1 cellular context compared by ENCODE assay signal in the genomic region with DNA sequence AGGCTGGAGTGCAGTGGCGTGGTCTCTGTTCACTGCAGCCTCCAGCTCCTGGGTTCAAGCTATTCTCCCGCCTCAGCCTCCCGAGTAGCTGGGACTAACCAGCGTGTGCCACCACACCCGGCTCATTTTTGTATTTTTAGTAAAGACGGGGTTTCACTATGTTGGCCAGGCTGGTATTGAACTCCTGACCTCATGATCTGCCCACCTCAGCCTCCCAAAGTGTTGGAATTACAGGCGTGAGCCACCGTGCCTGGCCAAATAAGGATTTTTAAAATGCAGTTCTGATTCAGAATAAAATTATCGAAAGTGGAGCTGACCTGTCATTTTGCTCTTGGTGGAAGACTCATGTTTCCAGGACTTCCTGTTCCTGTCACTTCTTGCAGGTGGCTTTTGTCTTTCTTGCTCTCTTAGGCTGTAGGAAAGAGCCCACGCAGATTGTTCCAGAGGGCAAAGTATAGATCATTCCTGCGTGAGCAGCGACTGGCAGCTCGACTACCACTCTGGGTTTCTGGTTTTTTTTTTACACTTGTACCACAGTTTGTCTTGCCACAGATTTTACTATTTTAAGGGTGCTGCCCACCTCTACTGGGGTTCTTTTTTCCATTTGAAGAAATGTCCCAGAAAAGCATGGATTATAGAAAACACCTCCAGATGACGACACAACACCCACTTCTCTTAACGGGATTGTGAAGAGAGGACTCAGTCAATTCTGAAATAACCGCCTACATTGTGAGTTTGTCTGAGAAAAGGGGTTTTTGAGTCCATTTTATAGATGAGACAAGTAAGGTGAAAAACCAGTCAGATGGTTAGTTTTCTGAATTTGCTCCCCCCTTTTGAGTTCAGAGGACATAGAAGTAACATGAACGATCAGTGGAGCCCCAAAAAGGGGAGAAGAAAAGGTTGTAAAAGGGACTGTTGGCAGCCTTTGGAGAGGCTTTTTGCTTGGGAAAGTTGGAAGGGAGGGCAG.
A peak's percentile ranks its signal among the peaks of the same experiment; 100 is the strongest.
TF ChIP-seq lines count a peak whose summit lies in the region.

No MANE protein-coding gene starts in this region.

TF ChIP-seq in HepG2, 621 proteins besides CTCF, POLR2A, EP300 and RAD21:
- TF ChIP-seq, protein P1, sequence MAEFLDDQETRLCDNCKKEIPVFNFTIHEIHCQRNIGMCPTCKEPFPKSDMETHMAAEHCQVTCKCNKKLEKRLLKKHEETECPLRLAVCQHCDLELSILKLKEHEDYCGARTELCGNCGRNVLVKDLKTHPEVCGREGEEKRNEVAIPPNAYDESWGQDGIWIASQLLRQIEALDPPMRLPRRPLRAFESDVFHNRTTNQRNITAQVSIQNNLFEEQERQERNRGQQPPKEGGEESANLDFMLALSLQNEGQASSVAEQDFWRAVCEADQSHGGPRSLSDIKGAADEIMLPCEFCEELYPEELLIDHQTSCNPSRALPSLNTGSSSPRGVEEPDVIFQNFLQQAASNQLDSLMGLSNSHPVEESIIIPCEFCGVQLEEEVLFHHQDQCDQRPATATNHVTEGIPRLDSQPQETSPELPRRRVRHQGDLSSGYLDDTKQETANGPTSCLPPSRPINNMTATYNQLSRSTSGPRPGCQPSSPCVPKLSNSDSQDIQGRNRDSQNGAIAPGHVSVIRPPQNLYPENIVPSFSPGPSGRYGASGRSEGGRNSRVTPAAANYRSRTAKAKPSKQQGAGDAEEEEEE (CRISPR knock-in tag; IDR thresholded peaks at IDR 0.05; ENCODE audit: borderline replicate concordance) = no peak
- TF ChIP-seq FOXO4 (CRISPR knock-in tag; conservative IDR thresholded peaks at IDR 0.05) = no peak
- no peak for TF ChIP-seq HNRNPLL (IDR thresholded peaks at IDR 0.05; ENCODE audit: low read depth, low read length, poor library complexity, severe bottlenecking)
- no peak for TF ChIP-seq HOXA9 (CRISPR knock-in tag; IDR thresholded peaks at IDR 0.05; ENCODE audit: borderline replicate concordance)
- TF ChIP-seq ZNF607 (CRISPR knock-in tag; IDR thresholded peaks at IDR 0.05; ENCODE audit: borderline replicate concordance) = no peak
- TF ChIP-seq ZNF629 (CRISPR knock-in tag; conservative IDR thresholded peaks at IDR 0.05) = peak; percentile 55; the same call in 1 of the 2 replicates
- no peak for TF ChIP-seq PPARG (CRISPR knock-in tag; conservative IDR thresholded peaks at IDR 0.05)
- TF ChIP-seq, protein P2, sequence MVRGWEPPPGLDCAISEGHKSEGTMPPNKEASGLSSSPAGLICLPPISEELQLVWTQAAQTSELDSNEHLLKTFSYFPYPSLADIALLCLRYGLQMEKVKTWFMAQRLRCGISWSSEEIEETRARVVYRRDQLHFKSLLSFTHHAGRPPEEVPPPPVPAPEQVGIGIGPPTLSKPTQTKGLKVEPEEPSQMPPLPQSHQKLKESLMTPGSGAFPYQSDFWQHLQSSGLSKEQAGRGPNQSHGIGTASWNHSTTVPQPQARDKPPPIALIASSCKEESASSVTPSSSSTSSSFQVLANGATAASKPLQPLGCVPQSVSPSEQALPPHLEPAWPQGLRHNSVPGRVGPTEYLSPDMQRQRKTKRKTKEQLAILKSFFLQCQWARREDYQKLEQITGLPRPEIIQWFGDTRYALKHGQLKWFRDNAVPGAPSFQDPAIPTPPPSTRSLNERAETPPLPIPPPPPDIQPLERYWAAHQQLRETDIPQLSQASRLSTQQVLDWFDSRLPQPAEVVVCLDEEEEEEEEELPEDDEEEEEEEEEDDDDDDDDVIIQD (CRISPR knock-in tag; IDR thresholded peaks at IDR 0.05; ENCODE audit: low read depth) = no peak
- TF ChIP-seq MED1 (CRISPR knock-in tag; IDR thresholded peaks at IDR 0.05) = 0 out of 2 replicates have a peak, but pooled peaks have one; percentile 17
- TF ChIP-seq ZMYM4 (CRISPR knock-in tag; IDR thresholded peaks at IDR 0.05) = no peak
- no peak for TF ChIP-seq ZFAT (CRISPR knock-in tag; conservative IDR thresholded peaks at IDR 0.05)
